29 cellular contexts compared by ENCODE assay signal in the genomic region with DNA sequence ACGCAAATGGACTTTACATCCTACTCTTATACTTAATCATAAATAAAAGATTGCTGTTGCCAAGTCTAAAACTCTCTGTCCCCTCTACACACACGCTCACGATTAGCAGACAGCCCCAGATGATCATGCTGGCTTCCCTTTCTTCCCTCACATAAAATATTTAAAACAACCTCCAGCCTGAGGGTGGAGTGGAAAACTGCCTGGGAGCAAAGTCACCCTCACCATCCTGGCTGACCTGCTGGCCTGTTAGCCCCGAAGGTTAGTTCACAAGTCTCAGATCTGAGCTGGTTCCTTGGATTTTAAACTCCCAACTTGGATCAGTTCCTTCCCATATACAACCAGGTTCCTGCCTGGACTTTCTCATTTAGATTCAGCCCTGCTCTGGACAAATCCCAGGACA.
"Had no signal": no experiment of that assay in that cellular context is flagged by ENCODE, and none has a peak within 500 bp of the region (broad histone marks: within the 10 kb centered on the region; RNA-seq: fewer than 3 reads in every experiment).

No MANE protein-coding gene starts in this region.

- H3K4me3 Mint-ChIP-seq: activated CD4-positive, alpha-beta memory T cell treated with anti-CD3 and anti-CD28 coated beads, Interleukin-2, amount 10 ng/mL, durations not matched to agents 7 days and 5 days; activated naive CD8-positive, alpha-beta T cell treated with anti-CD3 and anti-CD28 coated beads, Interleukin-2, amount 10 ng/mL, durations not matched to agents 7 days and 5 days; activated T-cell treated with anti-CD3 and anti-CD28 coated beads, Interleukin-2, amount 50 U/mL, for 72 hours had no signal

- H3K4me1 ChIP-seq: adrenal gland, breast epithelium, SJSA1 had no signal

- DNase-seq: activated CD4-positive, alpha-beta memory T cell treated with anti-CD3 and anti-CD28 coated beads, Interleukin-2, amount 10 ng/mL, durations not matched to agents 7 days and 5 days; activated CD4-positive, alpha-beta T cell treated with anti-CD3 and anti-CD28 coated beads, Interleukin-2, amount 50 U/mL, for 1 hour; activated CD4-positive, CD25-positive, alpha-beta regulatory T cell; activated CD8-positive, alpha-beta memory T cell treated with anti-CD3 and anti-CD28 coated beads, Interleukin-2, amount 50 U/mL, for 4 hours; activated naive CD4-positive, alpha-beta T cell treated with anti-CD3 and anti-CD28 coated beads, Interleukin-2, amount 50 U/mL, for 16 hours; activated naive CD8-positive, alpha-beta T cell treated with anti-CD3 and anti-CD28 coated beads, Interleukin-2, amount 10 ng/mL, durations not matched to agents 7 days and 5 days; activated T-cell treated with anti-CD3 and anti-CD28 coated beads, Interleukin-2, amount 50 U/mL, for 72 hours; adrenal gland; anterior cingulate cortex; caudate nucleus; Kasumi-1; KBM-7; NCI-H1048; NCI-H1417; NCI-H1694; NCI-H2029; NCI-H2107; NCI-H2171 treated with DMSO at 0.1 percent for 48 hours; NCI-H226; NCI-H82; NK-92 treated with Interleukin-12 subunit alpha and Interleukin-12 subunit beta, amount 100 ng/mL, for 24 hours; SHP77; SW 1271; T-helper 17 cell; T-helper 9 cell had no signal

- H3K27ac Mint-ChIP-seq: activated CD4-positive, alpha-beta memory T cell treated with anti-CD3 and anti-CD28 coated beads, Interleukin-2, amount 10 ng/mL, durations not matched to agents 7 days and 5 days; activated naive CD8-positive, alpha-beta T cell treated with anti-CD3 and anti-CD28 coated beads, Interleukin-2, amount 10 ng/mL, durations not matched to agents 7 days and 5 days; activated T-cell treated with anti-CD3 and anti-CD28 coated beads, Interleukin-2, amount 50 U/mL, for 72 hours; T-helper 17 cell had no signal

- ATAC-seq: activated T-cell treated with anti-CD3 and anti-CD28 coated beads, Interleukin-2, amount 50 U/mL, for 72 hours; Panc1; SK-N-SH treated with all-trans-retinoic acid at 6 μM for 48 hours; T-helper 17 cell had no signal

- H3K4me3 ChIP-seq: adrenal gland, breast epithelium, SJSA1 had no signal

- H3K9me3 ChIP-seq: adrenal gland, breast epithelium, SJSA1 had no signal

- H3K27ac ChIP-seq: adrenal gland, breast epithelium, SJSA1 had no signal

- H3K9me3 Mint-ChIP-seq: activated CD4-positive, alpha-beta memory T cell treated with anti-CD3 and anti-CD28 coated beads, Interleukin-2, amount 10 ng/mL, durations not matched to agents 7 days and 5 days; activated naive CD8-positive, alpha-beta T cell treated with anti-CD3 and anti-CD28 coated beads, Interleukin-2, amount 10 ng/mL, durations not matched to agents 7 days and 5 days; activated T-cell treated with anti-CD3 and anti-CD28 coated beads, Interleukin-2, amount 50 U/mL, for 72 hours had no signal

- H3K27me3 ChIP-seq: adrenal gland, breast epithelium, SJSA1 had no signal

- H3K4me1 Mint-ChIP-seq: activated CD4-positive, alpha-beta memory T cell treated with anti-CD3 and anti-CD28 coated beads, Interleukin-2, amount 10 ng/mL, durations not matched to agents 7 days and 5 days; activated naive CD8-positive, alpha-beta T cell treated with anti-CD3 and anti-CD28 coated beads, Interleukin-2, amount 10 ng/mL, durations not matched to agents 7 days and 5 days had no signal

- H3K27me3 Mint-ChIP-seq: activated CD4-positive, alpha-beta memory T cell treated with anti-CD3 and anti-CD28 coated beads, Interleukin-2, amount 10 ng/mL, durations not matched to agents 7 days and 5 days; activated naive CD8-positive, alpha-beta T cell treated with anti-CD3 and anti-CD28 coated beads, Interleukin-2, amount 10 ng/mL, durations not matched to agents 7 days and 5 days; T-helper 17 cell had no signal
